17 cellular contexts compared by ENCODE assay signal in genomic region chr12:19121449-19122018, GRCh38.
"Had no signal": no experiment of that assay in that cellular context is flagged by ENCODE, and none has a peak within 500 bp of the region (broad histone marks: within the 10 kb centered on the region; RNA-seq: fewer than 3 reads in every experiment).

No MANE protein-coding gene starts in this region.

- H3K36me3 ChIP-seq: adrenal gland, heart right ventricle, ovary, sigmoid colon, thoracic aorta, uterus had no signal

- H3K27me3 Mint-ChIP-seq: activated CD4-positive, alpha-beta T cell treated with anti-CD3 and anti-CD28 coated beads for 36 hours had no signal

- H3K27ac Mint-ChIP-seq: activated CD4-positive, alpha-beta T cell treated with anti-CD3 and anti-CD28 coated beads for 36 hours; activated CD8-positive, alpha-beta T cell treated with anti-CD3 and anti-CD28 coated beads for 36 hours; activated naive CD4-positive, alpha-beta T cell treated with anti-CD3 and anti-CD28 coated beads, Interleukin-2, amount 50 U/mL, for 24 hours; naive B cell had no signal

- ATAC-seq: activated CD4-positive, alpha-beta T cell treated with anti-CD3 and anti-CD28 coated beads for 36 hours; activated CD8-positive, alpha-beta T cell treated with anti-CD3 and anti-CD28 coated beads for 36 hours; left lobe of liver had no signal

- H3K4me1 ChIP-seq: adrenal gland, heart right ventricle, sigmoid colon, uterus had no signal

- H3K27me3 ChIP-seq: adrenal gland, heart right ventricle, ovary, sigmoid colon, uterus had no signal

- H3K4me1 Mint-ChIP-seq: activated naive CD4-positive, alpha-beta T cell treated with anti-CD3 and anti-CD28 coated beads, Interleukin-2, amount 50 U/mL, for 24 hours; naive B cell had no signal

- H3K4me3 ChIP-seq: adrenal gland, coronary artery, heart right ventricle, ovary, sigmoid colon, thoracic aorta, uterus had no signal

- H3K4me3 Mint-ChIP-seq: activated CD4-positive, alpha-beta T cell treated with anti-CD3 and anti-CD28 coated beads for 36 hours; activated CD8-positive, alpha-beta T cell treated with anti-CD3 and anti-CD28 coated beads for 36 hours; activated naive CD4-positive, alpha-beta T cell treated with anti-CD3 and anti-CD28 coated beads, Interleukin-2, amount 50 U/mL, for 24 hours; naive B cell had no signal

- DNase-seq: activated CD4-positive, alpha-beta T cell treated with anti-CD3 and anti-CD28 coated beads for 36 hours; activated CD8-positive, alpha-beta T cell treated with anti-CD3 and anti-CD28 coated beads for 36 hours; activated effector memory CD4-positive, alpha-beta T cell treated with anti-CD3 and anti-CD28 coated beads, Interleukin-2, amount 50 U/mL, for 16 hours; activated T-cell treated with anti-CD3 and anti-CD28 coated beads, Interleukin-2, amount 50 U/mL, for 48 hours; adrenal gland; caudate nucleus; heart right ventricle; naive B cell; ovary; sigmoid colon; stimulated activated CD4-positive, alpha-beta T cell treated with anti-CD3 and anti-CD28 coated beads, Interleukin-1b, Interleukin-23, amount 100 ng/mL, for 48 hours; T-helper 2 cell; uterus had no signal

- H3K36me3 Mint-ChIP-seq: activated naive CD4-positive, alpha-beta T cell treated with anti-CD3 and anti-CD28 coated beads, Interleukin-2, amount 50 U/mL, for 24 hours had no signal

- H3K9me3 ChIP-seq: adrenal gland, ovary, sigmoid colon, thoracic aorta, uterus had no signal

- H3K27ac ChIP-seq: adrenal gland, coronary artery, heart right ventricle, ovary, sigmoid colon, thoracic aorta, uterus had no signal
